ENCODE assay signal across 11 cellular contexts in genomic region chr6:108799356-108799720, GRCh38. TPM values are rescaled to one million over a fixed set of nuclear protein-coding genes. Genes with fewer than 3 reads are reported as not detected.
A peak's percentile ranks its signal among the peaks of the same experiment; 100 is the strongest.
DNase-seq lines count a peak whose midpoint lies in the region.
"Had no signal": no experiment of that assay in that cellular context is flagged by ENCODE, and none has a peak within 500 bp of the region (broad histone marks: within the 10 kb centered on the region; RNA-seq: fewer than 3 reads in every experiment).

No MANE protein-coding gene starts in this region.

- peaks cover 41% of the 10 kb centered on the region for H3K4me1 Mint-ChIP-seq in activated CD4-positive, alpha-beta T cell treated with anti-CD3 and anti-CD28 coated beads, Interleukin-2, amount 10 ng/mL, durations not matched to agents 7 days and 5 days

- no peaks in the 10 kb centered on the region for H3K36me3 ChIP-seq in H7 (replicated peaks; ENCODE audit: control insufficient read depth, insufficient read depth, low read length)

- CTCF ChIA-PET in activated CD4-positive, alpha-beta T cell treated with anti-CD3 and anti-CD28 coated beads, Interleukin-2, amount 10 ng/mL, durations not matched to agents 7 days and 5 days (lab: Charles Lee), result interaction anchor here (1.0 kb wide), 1 partner anchor 11 kb away, joined by 3 read pairs; no protein-coding TSS in a partner anchor

- POLR2A ChIA-PET in activated CD4-positive, alpha-beta T cell treated with anti-CD3 and anti-CD28 coated beads, Interleukin-2, amount 10 ng/mL, durations not matched to agents 7 days and 5 days (lab: Charles Lee), result no interaction called here

- DNase-seq in activated CD4-positive, alpha-beta T cell treated with anti-CD3 and anti-CD28 coated beads, Interleukin-2, amount 10 ng/mL, durations not matched to agents 7 days and 5 days, result no peak
- DNase-seq in activated CD4-positive, alpha-beta T cell treated with anti-CD3 and anti-CD28 coated beads for 4 hours, result no peak
- DNase-seq in NCI-H82 treated with DMSO at 0.1 percent for 48 hours (lab: John Stamatoyannopoulos, UW; ENCODE audit: unreplicated experiment) (peak; percentile 52), globus pallidus (ENCODE audit: low spot score) (peak; percentile 37), putamen (ENCODE audit: low spot score) (peak; percentile 17), H7 (no peak), hypothalamus (lab: John Stamatoyannopoulos, UW) (no peak), DMS79 treated with DMSO at 0.1 percent for 48 hours (lab: John Stamatoyannopoulos, UW) (no peak)
- DNase-seq: IMR-90, NCI-H187 treated with DMSO at 0.1 percent for 48 hours, RPMI8226 had no signal

- no peak overlapping the region for H3K4me3 ChIP-seq in H7 (ENCODE audit: insufficient read depth, low read depth, low read length)

- no peaks in the 10 kb centered on the region for H3K27me3 ChIP-seq in H7 (ENCODE audit: control insufficient read depth, insufficient read depth, low read length)

- peak overlapping the region; percentile 91 for H3K27ac Mint-ChIP-seq in activated CD4-positive, alpha-beta T cell treated with anti-CD3 and anti-CD28 coated beads, Interleukin-2, amount 10 ng/mL, durations not matched to agents 7 days and 5 days

- no peaks in the 10 kb centered on the region for H3K36me3 Mint-ChIP-seq in activated CD4-positive, alpha-beta T cell treated with anti-CD3 and anti-CD28 coated beads, Interleukin-2, amount 10 ng/mL, durations not matched to agents 7 days and 5 days (ENCODE audit: low read depth)

- no peak overlapping the region for H3K4me3 Mint-ChIP-seq in activated CD4-positive, alpha-beta T cell treated with anti-CD3 and anti-CD28 coated beads, Interleukin-2, amount 10 ng/mL, durations not matched to agents 7 days and 5 days

- H3K27me3 Mint-ChIP-seq in activated CD4-positive, alpha-beta T cell treated with anti-CD3 and anti-CD28 coated beads, Interleukin-2, amount 10 ng/mL, durations not matched to agents 7 days and 5 days, result no peaks in the 10 kb centered on the region

- H3K9me3 Mint-ChIP-seq in activated CD4-positive, alpha-beta T cell treated with anti-CD3 and anti-CD28 coated beads, Interleukin-2, amount 10 ng/mL, durations not matched to agents 7 days and 5 days, result no peaks in the 10 kb centered on the region

RNA-seq across cellular contexts. Expression of gene ARMC2, which starts 48.9 kb away (rescaled TPM):
- 10 to 100 TPM in 1 of 2 experiments, 1 to 10 TPM in 1; 10.0 to 10.2 TPM for total RNA-seq in activated CD4-positive, alpha-beta T cell treated with anti-CD3 and anti-CD28 coated beads, Interleukin-2, amount 10 ng/mL, durations not matched to agents 7 days and 5 days
- total RNA-seq in H7 (2014; rRNA removed; shearing (Covaris generic)), result 1.3 and 2.6 TPM in 2 replicates

Comparison
In these comparisons a context has a peak if more than half of its experiments do, and no peak if none do; other contexts are left out.
1. DNase-seq: peak in NCI-H82 treated with DMSO at 0.1 percent for 48 hours (single experiment), globus pallidus (single experiment) and putamen (single experiment); none in activated CD4-positive, alpha-beta T cell treated with anti-CD3 and anti-CD28 coated beads, Interleukin-2, amount 10 ng/mL, durations not matched to agents 7 days and 5 days (single experiment), activated CD4-positive, alpha-beta T cell treated with anti-CD3 and anti-CD28 coated beads for 4 hours (0 of 2), H7 (single experiment), hypothalamus (0 of 51) and DMS79 treated with DMSO at 0.1 percent for 48 hours (single experiment).